Comparison of ENCODE assay signal across 16 cellular contexts in the genomic region with DNA sequence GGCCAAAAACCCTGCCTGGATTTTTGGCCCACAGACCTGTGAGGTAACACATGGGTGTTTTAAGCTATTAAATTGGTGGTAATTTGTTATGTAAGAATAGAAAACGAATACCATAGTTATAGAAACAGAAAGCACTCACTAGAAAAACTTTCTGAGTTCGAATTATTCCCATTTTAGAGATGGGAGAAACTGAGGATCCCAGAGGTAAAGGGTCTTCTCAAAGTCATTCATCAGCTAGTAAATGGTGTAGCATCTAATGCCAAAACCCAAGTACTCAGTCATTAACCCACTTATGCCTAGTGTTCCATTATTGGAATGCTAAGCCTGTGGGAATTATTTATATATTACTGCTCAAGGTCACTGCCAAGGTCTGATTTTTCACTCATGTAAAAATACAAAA. TPM values are rescaled to one million over a fixed set of nuclear protein-coding genes. Genes with fewer than 3 reads are reported as not detected.
DNase-seq lines count a peak whose midpoint lies in the region; ATAC-seq and TF ChIP-seq lines count a peak whose summit lies in the region.
"Had no signal": no experiment of that assay in that cellular context is flagged by ENCODE, and none has a peak within 500 bp of the region (broad histone marks: within the 10 kb centered on the region; RNA-seq: fewer than 3 reads in every experiment).

No MANE protein-coding gene starts in this region.

- TF ChIP-seq CTCF in breast epithelium (IDR thresholded peaks at IDR 0.05) (no peak), MCF 10A (IDR thresholded peaks at IDR 0.05; ENCODE audit: unreplicated experiment) (no peak), esophagus muscularis mucosa (IDR thresholded peaks at IDR 0.05) (no peak), ovary (IDR thresholded peaks at IDR 0.05) (no peak), tibial nerve (IDR thresholded peaks at IDR 0.05) (no peak), upper lobe of left lung (IDR thresholded peaks at IDR 0.05) (no peak), omental fat pad (IDR thresholded peaks at IDR 0.05) (no peak)

- BruUV-seq in MCF 10A (replicated peaks; lab: Mats Ljungman, UMichigan): no TSS peak

- no peak overlapping the region for H3K27ac Mint-ChIP-seq in MCF 10A (ENCODE audit: low read depth, unreplicated experiment)
- no peak overlapping the region for H3K27ac Mint-ChIP-seq in T-cell
- H3K27ac Mint-ChIP-seq: CD8-positive, alpha-beta T cell had no signal

- DNase-seq in breast epithelium (ENCODE audit: low spot score in 2 of 2) (no peak), MCF 10A (ENCODE audit: unreplicated experiment) (no peak), esophagus muscularis mucosa (ENCODE audit: extremely low spot score) (no peak), ovary (no peak), tibial nerve (ENCODE audit: low spot score in 2 of 2) (no peak), upper lobe of left lung (no peak), T-cell (no peak), omental fat pad (ENCODE audit: low spot score) (no peak)
- DNase-seq: Caco-2; CD8-positive, alpha-beta T cell; DND-41; GDM1; GOT3; H9 had no signal

- H3K27me3 ChIP-seq in breast epithelium: no peaks in the 10 kb centered on the region
- H3K27me3 ChIP-seq in esophagus muscularis mucosa: no peaks in the 10 kb centered on the region
- H3K27me3 ChIP-seq in ovary: no peaks in the 10 kb centered on the region
- H3K27me3 ChIP-seq in tibial nerve: no peaks in the 10 kb centered on the region
- no peaks in the 10 kb centered on the region for H3K27me3 ChIP-seq in upper lobe of left lung

- CTCF ChIA-PET in MCF 10A (lab: Yijun Ruan, JAX): interaction anchor here (0.6 to 2.0 kb wide), 6 partner anchors 15 to 291 kb away, joined by 3 to 13 read pairs (median 4); no protein-coding TSS in a partner anchor
- CTCF ChIA-PET in T-cell (lab: Charles Lee): interaction anchor here in 1 of 2 donors (0.6 kb wide), 1 partner anchor 136 kb away, joined by 4 read pairs; no protein-coding TSS in a partner anchor

- POLR2A ChIA-PET in MCF 10A (lab: Yijun Ruan, JAX) (interaction anchor here (0.6 to 9.4 kb wide), 4 partner anchors 14 to 48 kb away, joined by 3 to 110 read pairs (median 3); a partner anchor contains a TSS), T-cell (lab: Charles Lee) (no interaction called here)

- H3K36me3 ChIP-seq in breast epithelium: no peaks in the 10 kb centered on the region
- peaks cover 0 to 21% (median 9%) of the 10 kb centered on the region in 4 donors for H3K36me3 ChIP-seq in esophagus muscularis mucosa
- H3K36me3 ChIP-seq in ovary: no peaks in the 10 kb centered on the region
- H3K36me3 ChIP-seq in tibial nerve: peaks cover 0 to 6% (median 0%) of the 10 kb centered on the region in 3 donors
- no peaks in the 10 kb centered on the region for H3K36me3 ChIP-seq in upper lobe of left lung

- H3K27ac ChIP-seq in breast epithelium: peak overlapping the region; percentile 80 to 82
- peak overlapping the region; percentile 22 to 92 (median 69) for H3K27ac ChIP-seq in esophagus muscularis mucosa (replicated peaks in 1 of 4)
- H3K27ac ChIP-seq in ovary: peak overlapping the region; percentile 49 to 96
- H3K27ac ChIP-seq in tibial nerve: peak overlapping the region in 3 of 4 donors; percentile 13 to 97 (median 96)
- H3K27ac ChIP-seq in upper lobe of left lung: no peak overlapping the region
- H3K27ac ChIP-seq: 22Rv1 had no signal

- H3K4me3 ChIP-seq in breast epithelium (no peak overlapping the region), esophagus muscularis mucosa (no peak overlapping the region), ovary (no peak overlapping the region), tibial nerve (no peak overlapping the region), upper lobe of left lung (no peak overlapping the region)

- ATAC-seq in upper lobe of left lung (ENCODE audit: low FRiP score in 2 of 2): no peak
- ATAC-seq in T-cell (replicated peaks in 1 of 4): no peak
- no peak for ATAC-seq in omental fat pad (ENCODE audit: low FRiP score)
- ATAC-seq: CD8-positive, alpha-beta T cell had no signal

- H3K4me1 Mint-ChIP-seq in MCF 10A (ENCODE audit: insufficient read depth, unreplicated experiment) (peaks cover 19% of the 10 kb centered on the region), T-cell (no peaks in the 10 kb centered on the region)

- TF ChIP-seq EP300 in esophagus muscularis mucosa (IDR thresholded peaks at IDR 0.05) (no peak), ovary (IDR thresholded peaks at IDR 0.05) (no peak), tibial nerve (IDR thresholded peaks at IDR 0.05) (no peak), upper lobe of left lung (IDR thresholded peaks at IDR 0.05) (no peak)

- intact Hi-C loops in breast epithelium (cut with DNase I; ENCODE audit: low total_unique reads): no loop called here
- intact Hi-C loops in MCF 10A (cut with micrococcal nuclease): no loop called here
- intact Hi-C loops in esophagus muscularis mucosa (cut with DNase I): no loop called here
- intact Hi-C loops in ovary (cut with DNase I): loop anchor here in 2 of 4 donors (10.0 kb wide), 1 partner anchor 49 kb away; a partner anchor contains a TSS

- H3K36me3 Mint-ChIP-seq in MCF 10A (ENCODE audit: insufficient read depth, unreplicated experiment) (peaks cover 50% of the 10 kb centered on the region), T-cell (no peaks in the 10 kb centered on the region)
- H3K36me3 Mint-ChIP-seq: CD14-positive monocyte; CD8-positive, alpha-beta T cell had no signal

- H3K9me3 Mint-ChIP-seq in MCF 10A (ENCODE audit: unreplicated experiment) (no peaks in the 10 kb centered on the region), T-cell (no peaks in the 10 kb centered on the region)
- H3K9me3 Mint-ChIP-seq: CD8-positive, alpha-beta T cell; H9 had no signal

- H3K4me1 ChIP-seq in breast epithelium (peaks cover 0 to 10% of the 10 kb centered on the region in 2 donors), esophagus muscularis mucosa (peaks cover 13 to 69% (median 53%) of the 10 kb centered on the region in 4 donors), ovary (ENCODE audit: insufficient read depth) (peaks cover 20% of the 10 kb centered on the region), tibial nerve (peaks cover 0 to 76% (median 25%) of the 10 kb centered on the region in 4 donors), upper lobe of left lung (peaks cover 9 to 25% (median 9%) of the 10 kb centered on the region in 4 donors)
- H3K4me1 ChIP-seq: Caco-2 had no signal

- H3K27me3 Mint-ChIP-seq in MCF 10A (ENCODE audit: insufficient read depth, unreplicated experiment): no peaks in the 10 kb centered on the region
- peaks cover 3 to 15% of the 10 kb centered on the region in 2 donors for H3K27me3 Mint-ChIP-seq in T-cell

- 84% methylated on average over 2 of the region's 2 CpGs for WGBS in esophagus muscularis mucosa
- WGBS in ovary, 3 donors: 54 to 63% (median 63%) methylated on average over 2 of the region's 2 CpGs
- WGBS in tibial nerve, 2 donors: 83 to 84% methylated on average over 2 of the region's 2 CpGs
- 81 to 89% methylated on average over 2 of the region's 2 CpGs for WGBS in upper lobe of left lung, 2 donors

- H3K4me3 Mint-ChIP-seq in MCF 10A (ENCODE audit: unreplicated experiment): no peak overlapping the region
- H3K4me3 Mint-ChIP-seq in T-cell: no peak overlapping the region
- H3K4me3 Mint-ChIP-seq: CD14-positive monocyte; CD8-positive, alpha-beta T cell; H9 had no signal

- TF ChIP-seq POLR2A in breast epithelium (IDR thresholded peaks at IDR 0.05): no peak
- no peak for TF ChIP-seq POLR2A in esophagus muscularis mucosa (IDR thresholded peaks at IDR 0.05; ENCODE audit: low read depth)
- no peak for TF ChIP-seq POLR2A in ovary (IDR thresholded peaks at IDR 0.05)
- TF ChIP-seq POLR2A in tibial nerve (IDR thresholded peaks at IDR 0.05): no peak
- TF ChIP-seq POLR2A in upper lobe of left lung (IDR thresholded peaks at IDR 0.05): no peak

- H3K9me3 ChIP-seq in breast epithelium (no peaks in the 10 kb centered on the region), esophagus muscularis mucosa (no peaks in the 10 kb centered on the region), ovary (no peaks in the 10 kb centered on the region), tibial nerve (no peaks in the 10 kb centered on the region), upper lobe of left lung (no peaks in the 10 kb centered on the region)
- H3K9me3 ChIP-seq: Caco-2 had no signal

RNA-seq across cellular contexts. Expression of a gene that starts 48.6 kb away (rescaled TPM):
- total RNA-seq in breast epithelium: 100 to 1,000 TPM in 1 of 3 donors, 10 to 100 TPM in 2; 35.3 to 118 (median 43.9) TPM
- total RNA-seq in MCF 10A (2022): 34.1 and 42.3 TPM in 2 replicates
- 10 to 100 TPM; 41.5 to 66.5 (median 49.2) TPM for total RNA-seq in esophagus muscularis mucosa
- 10 to 100 TPM; 13.0 to 71.8 (median 61.1) TPM for total RNA-seq in ovary
- 10 to 100 TPM; 16.6 to 49.9 TPM for polyA plus RNA-seq in ovary
- total RNA-seq in tibial nerve: 10 to 100 TPM; 27.8 to 52.6 (median 44.4) TPM
- total RNA-seq in upper lobe of left lung: 10 to 100 TPM; 17.1 to 55.5 (median 43.2) TPM
- under 1 TPM; 0.15 to 0.69 (median 0.38) TPM for total RNA-seq in T-cell
- total RNA-seq in omental fat pad: 10 to 100 TPM; 29.3 to 47.1 (median 44.3) TPM

Comparison
In these comparisons a context has a peak if more than half of its experiments do, and no peak if none do; other contexts are left out.
1. H3K27ac ChIP-seq: peak in breast epithelium (2 of 2), esophagus muscularis mucosa (4 of 4), ovary (2 of 2) and tibial nerve (3 of 4); none in upper lobe of left lung (0 of 4).
2. RNA of a gene that starts 48.6 kb away (total RNA-seq): 13.0 to 71.8 TPM in ovary, 41.5 to 66.5 TPM in esophagus muscularis mucosa, 27.8 to 52.6 TPM in tibial nerve, 29.3 to 47.1 TPM in omental fat pad, 35.3 to 118 TPM in breast epithelium, 17.1 to 55.5 TPM in upper lobe of left lung and 34.1 to 42.3 TPM in MCF 10A; 0.15 to 0.69 TPM in T-cell; every median in the first group is over 4 times any median in the second.